2 cellular contexts compared by ENCODE assay signal in genomic region chr1:39852214-39852791, GRCh38.
TF ChIP-seq lines count a peak whose summit lies in the region.

No MANE protein-coding gene starts in this region.

TF ChIP-seq in HEK293, 187 proteins besides CTCF, POLR2A, EP300 and RAD21 (continues in another document):
- TF ChIP-seq ZNF501 (tag by site-specific recombination; IDR thresholded peaks at IDR 0.05) (no peak), YY2 (tag by site-specific recombination; IDR thresholded peaks at IDR 0.05) (peak; percentile 38; the same call in 1 of the 2 replicates), ZNF544 (tag by site-specific recombination; IDR thresholded peaks at IDR 0.05) (no peak), BCL6B (tag by site-specific recombination; IDR thresholded peaks at IDR 0.05) (peak; percentile 70), GLI4 (tag by site-specific recombination; IDR thresholded peaks at IDR 0.05) (no peak), ZNF155 (tag by site-specific recombination; IDR thresholded peaks at IDR 0.05) (no peak), ZBTB1 (tag by site-specific recombination; IDR thresholded peaks at IDR 0.05) (no peak), SETDB1 (IDR thresholded peaks at IDR 0.05; ENCODE audit: insufficient read length, low read length) (no peak), ZNF585B (tag by site-specific recombination; IDR thresholded peaks at IDR 0.05) (no peak), ZNF157 (tag by site-specific recombination; IDR thresholded peaks at IDR 0.05) (no peak), ZNF473 (tag by site-specific recombination; IDR thresholded peaks at IDR 0.05) (no peak), SCRT2 (tag by site-specific recombination; IDR thresholded peaks at IDR 0.05) (peak; percentile 82), ZNF223 (tag by site-specific recombination; IDR thresholded peaks at IDR 0.05) (no peak), ZNF416 (tag by site-specific recombination; IDR thresholded peaks at IDR 0.05) (no peak), ZNF530 (tag by site-specific recombination; IDR thresholded peaks at IDR 0.05; ENCODE audit: low read depth) (no peak), SCRT1 (tag by site-specific recombination; IDR thresholded peaks at IDR 0.05; ENCODE audit: borderline replicate concordance) (no peak), ZNF341 (tag by site-specific recombination; IDR thresholded peaks at IDR 0.05; ENCODE audit: low read depth) (peak; percentile 57), ZNF621 (tag by site-specific recombination; IDR thresholded peaks at IDR 0.05) (no peak), ZEB2 (tag by site-specific recombination; IDR thresholded peaks at IDR 0.05) (peak; percentile 86), REPIN1 (tag by site-specific recombination; IDR thresholded peaks at IDR 0.05; ENCODE audit: low read depth) (no peak), IKZF3 (tag by site-specific recombination; IDR thresholded peaks at IDR 0.05) (peak; percentile 64; the same call in 1 of the 2 replicates), ZNF48 (tag by site-specific recombination; IDR thresholded peaks at IDR 0.05) (no peak), KLF9 (tag by site-specific recombination; IDR thresholded peaks at IDR 0.05; ENCODE audit: low read depth) (no peak), ZNF510 (tag by site-specific recombination; IDR thresholded peaks at IDR 0.05; ENCODE audit: insufficient replicate concordance) (no peak), ZNF561 (tag by site-specific recombination; IDR thresholded peaks at IDR 0.05; ENCODE audit: borderline replicate concordance) (0 out of 2 replicates have a peak, but pooled peaks have one; percentile 51), ZNF404 (tag by site-specific recombination; IDR thresholded peaks at IDR 0.05) (no peak), ZNF221 (tag by site-specific recombination; IDR thresholded peaks at IDR 0.05; ENCODE audit: borderline replicate concordance) (no peak), GLIS2 (tag by site-specific recombination; IDR thresholded peaks at IDR 0.05) (no peak), ZNF707 (tag by site-specific recombination; IDR thresholded peaks at IDR 0.05) (no peak), ZNF394 (tag by site-specific recombination; IDR thresholded peaks at IDR 0.05; ENCODE audit: borderline replicate concordance) (0 out of 2 replicates have a peak, but pooled peaks have one; percentile 30), ZSCAN30 (tag by site-specific recombination; IDR thresholded peaks at IDR 0.05) (peak; percentile 58), KLF7 (tag by site-specific recombination; IDR thresholded peaks at IDR 0.05; ENCODE audit: borderline replicate concordance) (no peak), ZNF843 (tag by site-specific recombination; IDR thresholded peaks at IDR 0.05) (peak; percentile 89), RBAK (tag by site-specific recombination; IDR thresholded peaks at IDR 0.05) (no peak), ZNF776 (tag by site-specific recombination; IDR thresholded peaks at IDR 0.05; ENCODE audit: borderline replicate concordance) (no peak), ZNF10 (tag by site-specific recombination; IDR thresholded peaks at IDR 0.05) (no peak), ZNF37A (tag by site-specific recombination; IDR thresholded peaks at IDR 0.05) (no peak)
- TF ChIP-seq, protein P1, sequence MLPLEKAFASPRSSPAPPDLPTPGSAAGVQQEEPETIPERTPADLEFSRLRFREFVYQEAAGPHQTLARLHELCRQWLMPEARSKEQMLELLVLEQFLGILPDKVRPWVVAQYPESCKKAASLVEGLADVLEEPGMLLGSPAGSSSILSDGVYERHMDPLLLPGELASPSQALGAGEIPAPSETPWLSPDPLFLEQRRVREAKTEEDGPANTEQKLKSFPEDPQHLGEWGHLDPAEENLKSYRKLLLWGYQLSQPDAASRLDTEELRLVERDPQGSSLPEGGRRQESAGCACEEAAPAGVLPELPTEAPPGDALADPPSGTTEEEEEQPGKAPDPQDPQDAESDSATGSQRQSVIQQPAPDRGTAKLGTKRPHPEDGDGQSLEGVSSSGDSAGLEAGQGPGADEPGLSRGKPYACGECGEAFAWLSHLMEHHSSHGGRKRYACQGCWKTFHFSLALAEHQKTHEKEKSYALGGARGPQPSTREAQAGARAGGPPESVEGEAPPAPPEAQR (tag by site-specific recombination; IDR thresholded peaks at IDR 0.05) = no peak
- TF ChIP-seq, protein P2, sequence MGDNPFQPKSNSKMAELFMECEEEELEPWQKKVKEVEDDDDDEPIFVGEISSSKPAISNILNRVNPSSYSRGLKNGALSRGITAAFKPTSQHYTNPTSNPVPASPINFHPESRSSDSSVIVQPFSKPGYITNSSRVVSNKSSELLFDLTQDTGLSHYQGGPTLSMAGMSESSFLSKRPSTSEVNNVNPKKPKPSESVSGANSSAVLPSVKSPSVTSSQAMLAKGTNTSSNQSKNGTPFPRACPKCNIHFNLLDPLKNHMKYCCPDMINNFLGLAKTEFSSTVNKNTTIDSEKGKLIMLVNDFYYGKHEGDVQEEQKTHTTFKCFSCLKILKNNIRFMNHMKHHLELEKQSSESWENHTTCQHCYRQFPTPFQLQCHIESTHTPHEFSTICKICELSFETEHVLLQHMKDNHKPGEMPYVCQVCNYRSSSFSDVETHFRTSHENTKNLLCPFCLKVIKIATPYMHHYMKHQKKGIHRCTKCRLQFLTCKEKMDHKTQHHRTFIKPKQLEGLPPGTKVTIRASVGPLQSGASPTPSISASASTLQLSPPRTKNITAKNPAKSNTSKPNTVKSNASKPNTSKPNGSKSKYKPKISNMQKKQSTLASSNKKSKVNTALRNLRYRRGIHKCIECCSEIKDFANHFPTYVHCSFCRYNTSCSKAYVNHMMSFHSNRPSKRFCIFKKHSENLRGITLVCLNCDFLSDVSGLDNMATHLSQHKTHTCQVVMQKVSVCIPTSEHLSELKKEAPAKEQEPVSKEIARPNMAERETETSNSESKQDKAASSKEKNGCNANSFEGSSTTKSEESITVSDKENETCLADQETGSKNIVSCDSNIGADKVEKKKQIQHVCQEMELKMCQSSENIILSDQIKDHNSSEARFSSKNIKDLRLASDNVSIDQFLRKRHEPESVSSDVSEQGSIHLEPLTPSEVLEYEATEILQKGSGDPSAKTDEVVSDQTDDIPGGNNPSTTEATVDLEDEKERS (tag by site-specific recombination; IDR thresholded peaks at IDR 0.05) = no peak

TF ChIP-seq in liver, 16 proteins besides CTCF, POLR2A, EP300 and RAD21:
- TF ChIP-seq HNF4A (conservative IDR thresholded peaks at IDR 0.05) (peak; percentile 52 to 83), MAX (IDR thresholded peaks at IDR 0.05) (peak; percentile 82), FOXA2 (IDR thresholded peaks at IDR 0.05) (peak; percentile 84), SP1 (IDR thresholded peaks at IDR 0.05) (peak; percentile 96), GABPA (IDR thresholded peaks at IDR 0.05 in 1 of 2, conservative IDR thresholded peaks at IDR 0.05 in 1 of 2) (peak in 1 of 2 donors; percentile 48), FOXA1 (IDR thresholded peaks at IDR 0.05) (peak; percentile 73), TAF1 (conservative IDR thresholded peaks at IDR 0.05) (no peak), RXRA (IDR thresholded peaks at IDR 0.05) (peak; percentile 95 to 98), ZBTB33 (IDR thresholded peaks at IDR 0.05) (peak; percentile 72), NR2F2 (IDR thresholded peaks at IDR 0.05) (no peak), EGR1 (IDR thresholded peaks at IDR 0.05; ENCODE audit: low read depth in 2 of 2) (peak in 1 of 2 donors; percentile 45), HNF4G (IDR thresholded peaks at IDR 0.05) (peak; percentile 24), YY1 (IDR thresholded peaks at IDR 0.05) (peak; percentile 60), JUND (IDR thresholded peaks at IDR 0.05) (peak; percentile 41 to 75)
- TF ChIP-seq, protein P3, sequence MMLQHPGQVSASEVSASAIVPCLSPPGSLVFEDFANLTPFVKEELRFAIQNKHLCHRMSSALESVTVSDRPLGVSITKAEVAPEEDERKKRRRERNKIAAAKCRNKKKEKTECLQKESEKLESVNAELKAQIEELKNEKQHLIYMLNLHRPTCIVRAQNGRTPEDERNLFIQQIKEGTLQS (IDR thresholded peaks at IDR 0.05) = peak; percentile 78
- TF ChIP-seq, protein P4, sequence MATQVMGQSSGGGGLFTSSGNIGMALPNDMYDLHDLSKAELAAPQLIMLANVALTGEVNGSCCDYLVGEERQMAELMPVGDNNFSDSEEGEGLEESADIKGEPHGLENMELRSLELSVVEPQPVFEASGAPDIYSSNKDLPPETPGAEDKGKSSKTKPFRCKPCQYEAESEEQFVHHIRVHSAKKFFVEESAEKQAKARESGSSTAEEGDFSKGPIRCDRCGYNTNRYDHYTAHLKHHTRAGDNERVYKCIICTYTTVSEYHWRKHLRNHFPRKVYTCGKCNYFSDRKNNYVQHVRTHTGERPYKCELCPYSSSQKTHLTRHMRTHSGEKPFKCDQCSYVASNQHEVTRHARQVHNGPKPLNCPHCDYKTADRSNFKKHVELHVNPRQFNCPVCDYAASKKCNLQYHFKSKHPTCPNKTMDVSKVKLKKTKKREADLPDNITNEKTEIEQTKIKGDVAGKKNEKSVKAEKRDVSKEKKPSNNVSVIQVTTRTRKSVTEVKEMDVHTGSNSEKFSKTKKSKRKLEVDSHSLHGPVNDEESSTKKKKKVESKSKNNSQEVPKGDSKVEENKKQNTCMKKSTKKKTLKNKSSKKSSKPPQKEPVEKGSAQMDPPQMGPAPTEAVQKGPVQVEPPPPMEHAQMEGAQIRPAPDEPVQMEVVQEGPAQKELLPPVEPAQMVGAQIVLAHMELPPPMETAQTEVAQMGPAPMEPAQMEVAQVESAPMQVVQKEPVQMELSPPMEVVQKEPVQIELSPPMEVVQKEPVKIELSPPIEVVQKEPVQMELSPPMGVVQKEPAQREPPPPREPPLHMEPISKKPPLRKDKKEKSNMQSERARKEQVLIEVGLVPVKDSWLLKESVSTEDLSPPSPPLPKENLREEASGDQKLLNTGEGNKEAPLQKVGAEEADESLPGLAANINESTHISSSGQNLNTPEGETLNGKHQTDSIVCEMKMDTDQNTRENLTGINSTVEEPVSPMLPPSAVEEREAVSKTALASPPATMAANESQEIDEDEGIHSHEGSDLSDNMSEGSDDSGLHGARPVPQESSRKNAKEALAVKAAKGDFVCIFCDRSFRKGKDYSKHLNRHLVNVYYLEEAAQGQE (IDR thresholded peaks at IDR 0.05) = peak; percentile 83
